35 cellular contexts compared by ENCODE assay signal in genomic region chr16:24692854-24693253, GRCh38.
"Had no signal": no experiment of that assay in that cellular context is flagged by ENCODE, and none has a peak within 500 bp of the region (broad histone marks: within the 10 kb centered on the region; RNA-seq: fewer than 3 reads in every experiment).

No MANE protein-coding gene starts in this region.

- H3K4me3 ChIP-seq: MG63 had no signal

- DNase-seq: Karpas-422, Kasumi-1, MG63, MM.1S, MV-4-11, NCI-H1048, NCI-H1092, NCI-H1092 treated with DMSO at 0.1 percent for 48 hours, NCI-H1105, NCI-H1105 treated with DMSO at 0.1 percent for 48 hours, NCI-H1417, NCI-H1417 treated with DMSO at 0.1 percent for 48 hours, NCI-H1436, NCI-H1436 treated with DMSO at 0.1 percent for 48 hours, NCI-H146, NCI-H1694, NCI-H1694 treated with DMSO at 0.1 percent for 48 hours, NCI-H187, NCI-H187 treated with DMSO at 0.1 percent for 48 hours, NCI-H1930, NCI-H2029, NCI-H2029 treated with DMSO at 0.1 percent for 48 hours, NCI-H2081, NCI-H2081 treated with DMSO at 0.1 percent for 48 hours, NCI-H2107, NCI-H2171, NCI-H2171 treated with DMSO at 0.1 percent for 48 hours, NCI-H2227 treated with DMSO at 0.1 percent for 48 hours, NCI-H226, NCI-H345, NCI-H446, NCI-H446 treated with DMSO at 0.1 percent for 48 hours, NCI-H510A, NCI-H510A treated with DMSO at 0.1 percent for 48 hours, NCI-H524 had no signal

- H3K27me3 ChIP-seq: MG63 had no signal

- H3K36me3 ChIP-seq: MG63 had no signal

- H3K9me3 ChIP-seq: MG63 had no signal
